Comparison of ENCODE assay signal across 23 cellular contexts in the genomic region with DNA sequence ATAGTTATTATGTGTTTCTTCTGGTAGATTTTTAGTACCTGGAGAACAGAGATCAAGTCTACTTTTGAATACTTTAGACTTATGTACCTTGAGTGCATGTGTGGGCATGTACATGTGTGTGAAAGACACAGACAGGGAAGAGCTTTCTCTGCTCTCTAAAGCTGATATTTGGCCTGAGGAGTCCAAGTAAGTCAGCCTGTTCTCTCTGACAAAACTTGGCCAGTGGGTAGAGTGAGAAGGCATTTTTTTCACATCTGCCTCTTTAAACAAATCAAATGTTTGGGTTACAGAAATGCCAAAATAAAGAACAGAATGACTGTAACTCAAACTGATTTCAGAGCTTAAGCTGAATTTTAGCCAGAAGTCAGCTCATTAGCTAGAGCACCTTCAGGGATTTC.
DNase-seq lines count a peak whose midpoint lies in the region; ATAC-seq and TF ChIP-seq lines count a peak whose summit lies in the region.
"Had no signal": no experiment of that assay in that cellular context is flagged by ENCODE, and none has a peak within 500 bp of the region (broad histone marks: within the 10 kb centered on the region; RNA-seq: fewer than 3 reads in every experiment).

No MANE protein-coding gene starts in this region.

- H3K27me3 ChIP-seq in adipocyte (replicated peaks; ENCODE audit: control insufficient read depth, insufficient read depth, low read length) (no peaks in the 10 kb centered on the region), smooth muscle cell (ENCODE audit: low read depth) (no peaks in the 10 kb centered on the region), dorsolateral prefrontal cortex (peaks cover 0 to 4% (median 0%) of the 10 kb centered on the region in 45 donors)
- H3K27me3 ChIP-seq: thyroid gland had no signal

- no peak for TF ChIP-seq CTCF in fibroblast of mammary gland (conservative IDR thresholded peaks at IDR 0.05; ENCODE audit: control insufficient read depth, insufficient read depth, low read depth, low read length)
- no peak for TF ChIP-seq CTCF in smooth muscle cell (IDR thresholded peaks at IDR 0.05; ENCODE audit: borderline replicate concordance, insufficient read depth, poor library complexity, severe bottlenecking)
- TF ChIP-seq CTCF in dorsolateral prefrontal cortex (IDR thresholded peaks at IDR 0.05 in 54 of 56, conservative IDR thresholded peaks at IDR 0.05 in 2 of 56; ENCODE audit: low read depth in 1 of 56, partially characterized antibody in 56 of 56) = no peak

- H3K4me2 ChIP-seq in smooth muscle cell = peak overlapping the region; percentile 26

- peak; percentile 38 for DNase-seq in GM04503 (ENCODE audit: low read depth)
- peak; percentile 52 for DNase-seq in adipocyte (ENCODE audit: low read depth)
- peak; percentile 15 for DNase-seq in fibroblast of mammary gland (ENCODE audit: low read depth)
- DNase-seq in smooth muscle cell (lab: John Stamatoyannopoulos, UW; ENCODE audit: unreplicated experiment) = no peak
- DNase-seq in dorsolateral prefrontal cortex = no peak
- no peak for DNase-seq in SK-N-DZ (ENCODE audit: low spot score)
- DNase-seq: activated CD4-positive, alpha-beta T cell treated with anti-CD3 and anti-CD28 coated beads for 1 hour; AML-193; cortex of kidney; DND-41; glutamatergic neuron; Karpas-422; natural killer cell; NCI-H1436 treated with DMSO at 0.1 percent for 48 hours; NCI-H2171; NCI-H526 treated with DMSO at 0.1 percent for 48 hours; stimulated activated naive CD4-positive, alpha-beta T cell; SW 1271; thyroid gland had no signal

- intact Hi-C loops in dorsolateral prefrontal cortex (cut with DNase I) = no loop called here

- no peak for ATAC-seq in HG03342 (IDR thresholded peaks at IDR 0.05; ENCODE audit: unreplicated experiment)
- ATAC-seq: HCT116, natural killer cell, Right ventricle myocardium inferior had no signal

- H3K9me3 ChIP-seq in adipocyte (ENCODE audit: control insufficient read depth, low read length) (peaks cover 8% of the 10 kb centered on the region), smooth muscle cell (replicated peaks; ENCODE audit: low read depth) (peaks cover under 1% of the 10 kb centered on the region)
- H3K9me3 ChIP-seq: thyroid gland had no signal

- H3K36me3 ChIP-seq in adipocyte (ENCODE audit: control insufficient read depth, insufficient read depth, low read length, severe bottlenecking) (no peaks in the 10 kb centered on the region), smooth muscle cell (ENCODE audit: low read depth) (no peaks in the 10 kb centered on the region)
- H3K36me3 ChIP-seq: thyroid gland had no signal

- no peak overlapping the region for H3K4me3 ChIP-seq in adipocyte (ENCODE audit: low read length)
- no peak overlapping the region for H3K4me3 ChIP-seq in fibroblast of mammary gland (ENCODE audit: control insufficient read depth, low read depth, low read length)
- no peak overlapping the region for H3K4me3 ChIP-seq in smooth muscle cell
- no peak overlapping the region for H3K4me3 ChIP-seq in dorsolateral prefrontal cortex
- H3K4me3 ChIP-seq: thyroid gland had no signal

- H4K20me1 ChIP-seq in smooth muscle cell (ENCODE audit: low read depth) = no peaks in the 10 kb centered on the region

- H3K27ac ChIP-seq in smooth muscle cell (ENCODE audit: low read depth) = peak overlapping the region; percentile 57
- no peak overlapping the region for H3K27ac ChIP-seq in dorsolateral prefrontal cortex
- H3K27ac ChIP-seq: parathyroid adenoma, thyroid gland had no signal

- H3K9ac ChIP-seq in adipocyte (ENCODE audit: low read length) = no peak overlapping the region
- no peak overlapping the region for H3K9ac ChIP-seq in smooth muscle cell (ENCODE audit: low read depth)
- H3K9ac ChIP-seq: parathyroid adenoma had no signal

- no peaks in the 10 kb centered on the region for H3K79me2 ChIP-seq in smooth muscle cell (ENCODE audit: low read depth)
- H3K79me2 ChIP-seq: parathyroid adenoma had no signal

- H3F3A ChIP-seq in smooth muscle cell (ENCODE audit: low read depth) = no peaks in the 10 kb centered on the region

- no peak overlapping the region for H2AFZ ChIP-seq in smooth muscle cell (ENCODE audit: low read depth)
- H2AFZ ChIP-seq: parathyroid adenoma had no signal

- H3K4me1 ChIP-seq in adipocyte (ENCODE audit: control insufficient read depth, insufficient read depth, low read length) = peaks cover 17% of the 10 kb centered on the region
- H3K4me1 ChIP-seq in smooth muscle cell (ENCODE audit: low read depth) = no peaks in the 10 kb centered on the region
- H3K4me1 ChIP-seq: parathyroid adenoma, thyroid gland had no signal

Comparison
In these comparisons a context has a peak if more than half of its experiments do, and no peak if none do; other contexts are left out.
1. DNase-seq: peak in GM04503 (single experiment), adipocyte (single experiment) and fibroblast of mammary gland (single experiment); none in smooth muscle cell (single experiment), dorsolateral prefrontal cortex (0 of 10) and SK-N-DZ (single experiment).